In genomic region chr6:139925894-139926641, GRCh38 we compare ENCODE assay signal across 1 cellular context.
TF ChIP-seq lines count a peak whose summit lies in the region.

No MANE protein-coding gene starts in this region.

TF ChIP-seq in HepG2, 621 proteins besides CTCF, POLR2A, EP300 and RAD21 (continued from another document):
- TF ChIP-seq, protein P1, sequence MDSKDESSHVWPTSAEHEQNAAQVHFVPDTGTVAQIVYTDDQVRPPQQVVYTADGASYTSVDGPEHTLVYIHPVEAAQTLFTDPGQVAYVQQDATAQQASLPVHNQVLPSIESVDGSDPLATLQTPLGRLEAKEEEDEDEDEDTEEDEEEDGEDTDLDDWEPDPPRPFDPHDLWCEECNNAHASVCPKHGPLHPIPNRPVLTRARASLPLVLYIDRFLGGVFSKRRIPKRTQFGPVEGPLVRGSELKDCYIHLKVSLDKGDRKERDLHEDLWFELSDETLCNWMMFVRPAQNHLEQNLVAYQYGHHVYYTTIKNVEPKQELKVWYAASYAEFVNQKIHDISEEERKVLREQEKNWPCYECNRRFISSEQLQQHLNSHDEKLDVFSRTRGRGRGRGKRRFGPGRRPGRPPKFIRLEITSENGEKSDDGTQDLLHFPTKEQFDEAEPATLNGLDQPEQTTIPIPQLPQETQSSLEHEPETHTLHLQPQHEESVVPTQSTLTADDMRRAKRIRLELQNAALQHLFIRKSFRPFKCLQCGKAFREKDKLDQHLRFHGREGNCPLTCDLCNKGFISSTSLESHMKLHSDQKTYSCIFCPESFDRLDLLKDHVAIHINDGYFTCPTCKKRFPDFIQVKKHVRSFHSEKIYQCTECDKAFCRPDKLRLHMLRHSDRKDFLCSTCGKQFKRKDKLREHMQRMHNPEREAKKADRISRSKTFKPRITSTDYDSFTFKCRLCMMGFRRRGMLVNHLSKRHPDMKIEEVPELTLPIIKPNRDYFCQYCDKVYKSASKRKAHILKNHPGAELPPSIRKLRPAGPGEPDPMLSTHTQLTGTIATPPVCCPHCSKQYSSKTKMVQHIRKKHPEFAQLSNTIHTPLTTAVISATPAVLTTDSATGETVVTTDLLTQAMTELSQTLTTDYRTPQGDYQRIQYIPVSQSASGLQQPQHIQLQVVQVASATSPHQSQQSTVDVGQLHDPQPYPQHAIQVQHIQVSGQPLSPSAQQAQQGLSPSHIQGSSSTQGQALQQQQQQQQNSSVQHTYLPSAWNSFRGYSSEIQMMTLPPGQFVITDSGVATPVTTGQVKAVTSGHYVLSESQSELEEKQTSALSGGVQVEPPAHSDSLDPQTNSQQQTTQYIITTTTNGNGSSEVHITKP (CRISPR knock-in tag; IDR thresholded peaks at IDR 0.05; ENCODE audit: low read depth) = peak; percentile 15; the same call in 1 of the 2 replicates
- no peak for TF ChIP-seq PRMT3 (CRISPR knock-in tag; IDR thresholded peaks at IDR 0.05; ENCODE audit: borderline replicate concordance, low read depth)
- TF ChIP-seq NPAS2 (CRISPR knock-in tag; IDR thresholded peaks at IDR 0.05; ENCODE audit: borderline replicate concordance) = no peak
- TF ChIP-seq ZNF615 (CRISPR knock-in tag; IDR thresholded peaks at IDR 0.05; ENCODE audit: borderline replicate concordance) = no peak
- TF ChIP-seq CEBPB (IDR thresholded peaks at IDR 0.05; ENCODE audit: borderline replicate concordance, low read depth, low read length) = peak; percentile 64; the same call in 1 of the 2 replicates
- TF ChIP-seq BRCA1 (CRISPR knock-in tag; IDR thresholded peaks at IDR 0.05) = 0 out of 2 replicates have a peak, but pooled peaks have one; percentile 63
- no peak for TF ChIP-seq ZKSCAN5 (CRISPR knock-in tag; IDR thresholded peaks at IDR 0.05)
- 0 out of 2 replicates have a peak, but pooled peaks have one; percentile 18 for TF ChIP-seq RCOR2 (CRISPR knock-in tag; IDR thresholded peaks at IDR 0.05)
- peak; percentile 2; the same call in 1 of the 2 replicates for TF ChIP-seq SMC3 (IDR thresholded peaks at IDR 0.05; ENCODE audit: low read length)
- 0 out of 2 replicates have a peak, but pooled peaks have one; percentile 25 for TF ChIP-seq CEBPG (CRISPR knock-in tag; IDR thresholded peaks at IDR 0.05)
- no peak for TF ChIP-seq MTF2 (CRISPR knock-in tag; IDR thresholded peaks at IDR 0.05; ENCODE audit: borderline replicate concordance)
- peak; percentile 63; the same call in 1 of the 2 replicates for TF ChIP-seq ZBTB20 (CRISPR knock-in tag; IDR thresholded peaks at IDR 0.05; ENCODE audit: borderline replicate concordance, low read depth)
- no peak for TF ChIP-seq ZNF275 (CRISPR knock-in tag; IDR thresholded peaks at IDR 0.05; ENCODE audit: borderline replicate concordance)
- TF ChIP-seq LCORL (IDR thresholded peaks at IDR 0.05) = no peak
- 0 out of 2 replicates have a peak, but pooled peaks have one; percentile 28 for TF ChIP-seq LCORL (CRISPR knock-in tag; IDR thresholded peaks at IDR 0.05)
- TF ChIP-seq, protein P2, sequence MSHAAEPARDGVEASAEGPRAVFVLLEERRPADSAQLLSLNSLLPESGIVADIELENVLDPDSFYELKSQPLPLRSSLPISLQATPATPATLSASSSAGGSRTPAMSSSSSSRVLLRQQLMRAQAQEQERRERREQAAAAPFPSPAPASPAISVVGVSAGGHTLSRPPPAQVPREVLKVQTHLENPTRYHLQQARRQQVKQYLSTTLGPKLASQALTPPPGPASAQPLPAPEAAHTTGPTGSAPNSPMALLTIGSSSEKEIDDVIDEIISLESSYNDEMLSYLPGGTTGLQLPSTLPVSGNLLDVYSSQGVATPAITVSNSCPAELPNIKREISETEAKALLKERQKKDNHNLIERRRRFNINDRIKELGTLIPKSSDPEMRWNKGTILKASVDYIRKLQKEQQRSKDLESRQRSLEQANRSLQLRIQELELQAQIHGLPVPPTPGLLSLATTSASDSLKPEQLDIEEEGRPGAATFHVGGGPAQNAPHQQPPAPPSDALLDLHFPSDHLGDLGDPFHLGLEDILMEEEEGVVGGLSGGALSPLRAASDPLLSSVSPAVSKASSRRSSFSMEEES (CRISPR knock-in tag; IDR thresholded peaks at IDR 0.05) = 0 out of 2 replicates have a peak, but pooled peaks have one; percentile 23
- no peak for TF ChIP-seq TOE1 (CRISPR knock-in tag; IDR thresholded peaks at IDR 0.05)
- TF ChIP-seq KAT2B (IDR thresholded peaks at IDR 0.05; ENCODE audit: borderline replicate concordance, low read depth, low read length) = no peak
- peak; percentile 82; the same call in 1 of the 2 replicates for TF ChIP-seq FOXA3 (CRISPR knock-in tag; IDR thresholded peaks at IDR 0.05)
- TF ChIP-seq ZNF792 (CRISPR knock-in tag; IDR thresholded peaks at IDR 0.05) = 0 out of 2 replicates have a peak, but pooled peaks have one; percentile 26
- peak; percentile 35; the same call in 1 of the 2 replicates for TF ChIP-seq TBX2 (CRISPR knock-in tag; IDR thresholded peaks at IDR 0.05; ENCODE audit: borderline replicate concordance)
- TF ChIP-seq, protein P3, sequence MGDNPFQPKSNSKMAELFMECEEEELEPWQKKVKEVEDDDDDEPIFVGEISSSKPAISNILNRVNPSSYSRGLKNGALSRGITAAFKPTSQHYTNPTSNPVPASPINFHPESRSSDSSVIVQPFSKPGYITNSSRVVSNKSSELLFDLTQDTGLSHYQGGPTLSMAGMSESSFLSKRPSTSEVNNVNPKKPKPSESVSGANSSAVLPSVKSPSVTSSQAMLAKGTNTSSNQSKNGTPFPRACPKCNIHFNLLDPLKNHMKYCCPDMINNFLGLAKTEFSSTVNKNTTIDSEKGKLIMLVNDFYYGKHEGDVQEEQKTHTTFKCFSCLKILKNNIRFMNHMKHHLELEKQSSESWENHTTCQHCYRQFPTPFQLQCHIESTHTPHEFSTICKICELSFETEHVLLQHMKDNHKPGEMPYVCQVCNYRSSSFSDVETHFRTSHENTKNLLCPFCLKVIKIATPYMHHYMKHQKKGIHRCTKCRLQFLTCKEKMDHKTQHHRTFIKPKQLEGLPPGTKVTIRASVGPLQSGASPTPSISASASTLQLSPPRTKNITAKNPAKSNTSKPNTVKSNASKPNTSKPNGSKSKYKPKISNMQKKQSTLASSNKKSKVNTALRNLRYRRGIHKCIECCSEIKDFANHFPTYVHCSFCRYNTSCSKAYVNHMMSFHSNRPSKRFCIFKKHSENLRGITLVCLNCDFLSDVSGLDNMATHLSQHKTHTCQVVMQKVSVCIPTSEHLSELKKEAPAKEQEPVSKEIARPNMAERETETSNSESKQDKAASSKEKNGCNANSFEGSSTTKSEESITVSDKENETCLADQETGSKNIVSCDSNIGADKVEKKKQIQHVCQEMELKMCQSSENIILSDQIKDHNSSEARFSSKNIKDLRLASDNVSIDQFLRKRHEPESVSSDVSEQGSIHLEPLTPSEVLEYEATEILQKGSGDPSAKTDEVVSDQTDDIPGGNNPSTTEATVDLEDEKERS (CRISPR knock-in tag; IDR thresholded peaks at IDR 0.05) = 0 out of 2 replicates have a peak, but pooled peaks have one; percentile 53
- TF ChIP-seq THYN1 (CRISPR knock-in tag; IDR thresholded peaks at IDR 0.05; ENCODE audit: borderline replicate concordance, low read depth) = no peak
- no peak for TF ChIP-seq SOX13 (IDR thresholded peaks at IDR 0.05)
- peak in 1 of 2 experiments; percentile 30; a peak in 1 of 4 replicates for TF ChIP-seq SOX13 (CRISPR knock-in tag; conservative IDR thresholded peaks at IDR 0.05 in 1 of 2, IDR thresholded peaks at IDR 0.05 in 1 of 2)
- no peak for TF ChIP-seq ZNF574 (CRISPR knock-in tag; IDR thresholded peaks at IDR 0.05)
- TF ChIP-seq, protein P4, sequence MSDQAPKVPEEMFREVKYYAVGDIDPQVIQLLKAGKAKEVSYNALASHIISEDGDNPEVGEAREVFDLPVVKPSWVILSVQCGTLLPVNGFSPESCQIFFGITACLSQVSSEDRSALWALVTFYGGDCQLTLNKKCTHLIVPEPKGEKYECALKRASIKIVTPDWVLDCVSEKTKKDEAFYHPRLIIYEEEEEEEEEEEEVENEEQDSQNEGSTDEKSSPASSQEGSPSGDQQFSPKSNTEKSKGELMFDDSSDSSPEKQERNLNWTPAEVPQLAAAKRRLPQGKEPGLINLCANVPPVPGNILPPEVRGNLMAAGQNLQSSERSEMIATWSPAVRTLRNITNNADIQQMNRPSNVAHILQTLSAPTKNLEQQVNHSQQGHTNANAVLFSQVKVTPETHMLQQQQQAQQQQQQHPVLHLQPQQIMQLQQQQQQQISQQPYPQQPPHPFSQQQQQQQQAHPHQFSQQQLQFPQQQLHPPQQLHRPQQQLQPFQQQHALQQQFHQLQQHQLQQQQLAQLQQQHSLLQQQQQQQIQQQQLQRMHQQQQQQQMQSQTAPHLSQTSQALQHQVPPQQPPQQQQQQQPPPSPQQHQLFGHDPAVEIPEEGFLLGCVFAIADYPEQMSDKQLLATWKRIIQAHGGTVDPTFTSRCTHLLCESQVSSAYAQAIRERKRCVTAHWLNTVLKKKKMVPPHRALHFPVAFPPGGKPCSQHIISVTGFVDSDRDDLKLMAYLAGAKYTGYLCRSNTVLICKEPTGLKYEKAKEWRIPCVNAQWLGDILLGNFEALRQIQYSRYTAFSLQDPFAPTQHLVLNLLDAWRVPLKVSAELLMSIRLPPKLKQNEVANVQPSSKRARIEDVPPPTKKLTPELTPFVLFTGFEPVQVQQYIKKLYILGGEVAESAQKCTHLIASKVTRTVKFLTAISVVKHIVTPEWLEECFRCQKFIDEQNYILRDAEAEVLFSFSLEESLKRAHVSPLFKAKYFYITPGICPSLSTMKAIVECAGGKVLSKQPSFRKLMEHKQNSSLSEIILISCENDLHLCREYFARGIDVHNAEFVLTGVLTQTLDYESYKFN (CRISPR knock-in tag; conservative IDR thresholded peaks at IDR 0.05) = peak; percentile 76
- 0 out of 2 replicates have a peak, but pooled peaks have one; percentile 48 for TF ChIP-seq RFXAP (CRISPR knock-in tag; IDR thresholded peaks at IDR 0.05; ENCODE audit: borderline replicate concordance)
- TF ChIP-seq ZNF317 (CRISPR knock-in tag; IDR thresholded peaks at IDR 0.05) = peak; percentile 97
- no peak for TF ChIP-seq ZNF451 (CRISPR knock-in tag; IDR thresholded peaks at IDR 0.05)
- TF ChIP-seq HDAC6 (IDR thresholded peaks at IDR 0.05; ENCODE audit: low read depth, low read length) = no peak
- TF ChIP-seq ZMYM2 (CRISPR knock-in tag; IDR thresholded peaks at IDR 0.05) = peak; percentile 63; the same call in 1 of the 2 replicates
- TF ChIP-seq ZNF333 (CRISPR knock-in tag; IDR thresholded peaks at IDR 0.05; ENCODE audit: borderline replicate concordance) = no peak
- peak; percentile 53 for TF ChIP-seq SAP130 (CRISPR knock-in tag; IDR thresholded peaks at IDR 0.05; ENCODE audit: low read depth)
